Comparison of ENCODE assay signal across 26 cellular contexts in the genomic region with DNA sequence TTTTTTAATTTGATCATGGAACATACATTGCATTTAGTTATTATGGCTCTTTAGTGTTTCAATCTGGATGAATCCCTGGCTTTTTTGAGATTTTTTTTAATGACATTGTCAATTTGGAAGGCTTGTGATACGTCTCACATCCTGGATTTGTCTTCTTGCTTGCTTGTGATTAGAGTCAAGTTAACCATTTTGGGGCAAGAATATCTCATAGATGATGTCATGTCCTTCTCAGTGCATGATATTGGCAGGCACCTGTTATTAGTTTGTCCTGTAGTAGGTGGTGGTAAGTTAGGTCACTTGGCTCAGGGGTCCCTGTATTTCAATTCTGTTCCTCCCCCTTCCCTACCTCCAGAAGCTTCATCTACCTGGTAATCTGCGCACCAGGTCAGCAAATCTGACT. TPM values are rescaled to one million over a fixed set of nuclear protein-coding genes. Genes with fewer than 3 reads are reported as not detected.
"Had no signal": no experiment of that assay in that cellular context is flagged by ENCODE, and none has a peak within 500 bp of the region (broad histone marks: within the 10 kb centered on the region; RNA-seq: fewer than 3 reads in every experiment).

No MANE protein-coding gene starts in this region.

- ATAC-seq: heart left ventricle; left ventricle myocardium superior; naive thymus-derived CD8-positive, alpha-beta T cell; sciatic nerve; stimulated activated memory B cell treated with anti-CD40 and anti-IgM and Interleukin-4, amounts not matched to agents 10 μg/mL and 1 μg/mL and 100 μg/mL, for 72 hours; stimulated activated naive CD8-positive, alpha-beta T cell treated with anti-CD3 and anti-CD28 coated beads, Interleukin-15, amount 100 ng/mL, for 72 hours had no signal

- FAIRE-seq: islet of Langerhans, kidney had no signal

- H3K27ac ChIP-seq: heart left ventricle, lower lobe of right lung, neural progenitor cell, neutrophil, ovary, right atrium auricular region, tibial nerve, vagina had no signal

- H3K9me3 ChIP-seq: heart left ventricle, lower lobe of right lung, neutrophil, ovary, right atrium auricular region, tibial nerve, vagina had no signal

- H3K4me2 ChIP-seq: neural progenitor cell, smooth muscle cell had no signal

- H3K9ac ChIP-seq: neural progenitor cell had no signal

- DNase-seq: heart left ventricle; hypothalamus; immature natural killer cell; kidney; left ventricle myocardium superior; mammary epithelial cell; mesenchymal stem cell; naive thymus-derived CD8-positive, alpha-beta T cell; occipital lobe; ovary; stimulated activated CD4-positive, alpha-beta T cell treated with anti-CD3 and anti-CD28 coated beads, Interleukin-1b, Interleukin-23, amount 100 ng/mL, for 48 hours; stimulated activated CD4-positive, alpha-beta T cell treated with anti-CD3 and anti-CD28 coated beads, Interleukin-2, amount 100 ng/mL, for 48 hours; stimulated activated CD4-positive, alpha-beta T cell treated with anti-CD3 and anti-CD28 coated beads, Interleukin-4, amount 100 ng/mL, for 4 hours; stimulated activated CD8-positive, alpha-beta memory T cell treated with anti-CD3 and anti-CD28 coated beads, Interleukin-4, amount 100 ng/mL, for 48 hours; stimulated activated naive CD4-positive, alpha-beta T cell treated with Interleukin-2 at 50 U/mL for 16 hours; stimulated activated naive CD8-positive, alpha-beta T cell treated with anti-CD3 and anti-CD28 coated beads, Interleukin-15, amount 100 ng/mL, for 72 hours had no signal

- H3K4me3 ChIP-seq: heart left ventricle, lower lobe of right lung, neural progenitor cell, ovary, right atrium auricular region, smooth muscle cell, tibial nerve, vagina had no signal

- H2AFZ ChIP-seq: neural progenitor cell had no signal

- H3K27me3 ChIP-seq: ovary had no signal

- H3K36me3 ChIP-seq: heart left ventricle, lower lobe of right lung, neural progenitor cell, neutrophil, ovary, right atrium auricular region, tibial nerve, vagina had no signal

RNA-seq across cellular contexts. Expression of gene PSD2, which starts 3.3 kb away (rescaled TPM):
- total RNA-seq: left ventricle myocardium superior, lower lobe of right lung had no signal
- polyA plus RNA-seq: mammary epithelial cell had no signal
